26 cellular contexts compared by ENCODE assay signal in genomic region chr10:759898-760477, GRCh38.
A peak's percentile ranks its signal among the peaks of the same experiment; 100 is the strongest.
DNase-seq lines count a peak whose midpoint lies in the region; ATAC-seq and TF ChIP-seq lines count a peak whose summit lies in the region.
"Had no signal": no experiment of that assay in that cellular context is flagged by ENCODE, and none has a peak within 500 bp of the region (broad histone marks: within the 10 kb centered on the region; RNA-seq: fewer than 3 reads in every experiment).

No MANE protein-coding gene starts in this region.

- H3K27ac Mint-ChIP-seq in CD4-positive, alpha-beta memory T cell, result peak overlapping the region in 3 of 7 donors; percentile 5 to 61 (median 56)
- H3K27ac Mint-ChIP-seq in immature natural killer cell (no peak overlapping the region), osteocyte (ENCODE audit: unreplicated experiment) (no peak overlapping the region)

- CTCF ChIA-PET in CD4-positive, alpha-beta memory T cell (lab: Charles Lee; ENCODE audit: partially characterized antibody), result no interaction called here

- no peak for ATAC-seq in HG03095 (IDR thresholded peaks at IDR 0.05; ENCODE audit: unreplicated experiment)
- ATAC-seq: HepG2, Right ventricle myocardium inferior, SK-N-SH treated with all-trans-retinoic acid at 6 μM for 48 hours had no signal

- no peak for DNase-seq in CD4-positive, alpha-beta memory T cell
- DNase-seq in SW480 (ENCODE audit: low spot score) (peak; percentile 6), immature natural killer cell (no peak), osteocyte (ENCODE audit: extremely low spot score, unreplicated experiment) (peak; percentile 66), GM13976 (ENCODE audit: low spot score) (no peak), ACHN (no peak)
- DNase-seq: AML-193, Calu3, DMS79 treated with DMSO at 0.1 percent for 48 hours, GF-D8, H7, Kasumi-1, MV-4-11, NCI-H1105 treated with DMSO at 0.1 percent for 48 hours, NCI-H146, NCI-H2029, NCI-H446 treated with DMSO at 0.1 percent for 48 hours, NCI-H526, NCI-H82, PC-9, SJCRH30 had no signal

- H3K9me3 ChIP-seq in CD4-positive, alpha-beta memory T cell (ENCODE audit: control insufficient read depth in 1 of 2, low read length in 2 of 2), result peaks cover 0 to 12% of the 10 kb centered on the region in 2 donors

- H3K36me3 Mint-ChIP-seq in CD4-positive, alpha-beta memory T cell, result peaks cover 19 to 20% of the 10 kb centered on the region in 2 donors
- H3K36me3 Mint-ChIP-seq in immature natural killer cell (peaks cover 0 to 32% (median 13%) of the 10 kb centered on the region in 3 donors), osteocyte (ENCODE audit: unreplicated experiment) (peaks cover 4% of the 10 kb centered on the region)

- TF ChIP-seq CTCF in osteocyte (IDR thresholded peaks at IDR 0.05) (no peak), GM13976 (IDR thresholded peaks at IDR 0.05; ENCODE audit: borderline replicate concordance, control extremely low read depth, extremely low read depth, insufficient read depth, missing control alignments) (no peak)

- in situ Hi-C loops in GM13976 (cut with MboI; ENCODE audit: low sequenced_read_pairs, unreplicated experiment), result no loop called here
- in situ Hi-C loops in ACHN (cut with HindIII; ENCODE audit: low pct_ligation_motif_present, low pct_unique_long_range_greater_than_20kb, low sequenced_read_pairs), result no loop called here

- POLR2A ChIA-PET in CD4-positive, alpha-beta memory T cell (lab: Charles Lee; ENCODE audit: partially characterized antibody), result no interaction called here

- H3K27ac ChIP-seq in CD4-positive, alpha-beta memory T cell (ENCODE audit: low read depth, low read length), result no peak overlapping the region
- H3K27ac ChIP-seq: C4-2B, PC-9, SJCRH30 had no signal

- peaks cover 9 to 14% of the 10 kb centered on the region in 2 donors for H3K27me3 Mint-ChIP-seq in CD4-positive, alpha-beta memory T cell
- H3K27me3 Mint-ChIP-seq in immature natural killer cell (ENCODE audit: low read depth in 3 of 3), result peaks cover 0 to 17% (median 6%) of the 10 kb centered on the region in 3 donors
- peaks cover 49% of the 10 kb centered on the region for H3K27me3 Mint-ChIP-seq in osteocyte (ENCODE audit: unreplicated experiment)

- no peaks in the 10 kb centered on the region for H3K27me3 ChIP-seq in CD4-positive, alpha-beta memory T cell (ENCODE audit: insufficient read depth, low read length)
- H3K27me3 ChIP-seq: SJCRH30 had no signal

- peaks cover 10 to 23% (median 16%) of the 10 kb centered on the region in 4 donors for H3K4me1 Mint-ChIP-seq in CD4-positive, alpha-beta memory T cell
- peaks cover 6 to 19% of the 10 kb centered on the region in 2 donors for H3K4me1 Mint-ChIP-seq in immature natural killer cell
- H3K4me1 Mint-ChIP-seq in osteocyte (ENCODE audit: unreplicated experiment), result no peaks in the 10 kb centered on the region

- intact Hi-C loops in CD4-positive, alpha-beta memory T cell (cut with micrococcal nuclease), result no loop called here

- peaks cover 11% of the 10 kb centered on the region for H3K4me1 ChIP-seq in CD4-positive, alpha-beta memory T cell (ENCODE audit: insufficient read depth, low read length)
- H3K4me1 ChIP-seq: SJCRH30 had no signal

- H3K4me3 Mint-ChIP-seq in CD4-positive, alpha-beta memory T cell, result peak overlapping the region in 6 of 8 donors; percentile 13 to 72 (median 44)
- H3K4me3 Mint-ChIP-seq in immature natural killer cell (peak overlapping the region in 3 of 5 donors; percentile 19 to 52 (median 46)), osteocyte (ENCODE audit: unreplicated experiment) (no peak overlapping the region)

- no peak overlapping the region for H3K4me3 ChIP-seq in CD4-positive, alpha-beta memory T cell (ENCODE audit: low read length in 2 of 2)
- H3K4me3 ChIP-seq: PC-9, SJCRH30 had no signal

- no peaks in the 10 kb centered on the region for H3K36me3 ChIP-seq in CD4-positive, alpha-beta memory T cell (ENCODE audit: insufficient read depth, low read length)
- H3K36me3 ChIP-seq: SJCRH30 had no signal

- H3K9me3 Mint-ChIP-seq in CD4-positive, alpha-beta memory T cell, result peaks cover 5 to 67% (median 47%) of the 10 kb centered on the region in 8 donors
- H3K9me3 Mint-ChIP-seq in immature natural killer cell (peaks cover 23 to 40% (median 31%) of the 10 kb centered on the region in 6 donors), osteocyte (ENCODE audit: unreplicated experiment) (peaks cover 36% of the 10 kb centered on the region)

Comparison
In these comparisons a context has a peak if more than half of its experiments do, and no peak if none do; other contexts are left out.
1. DNase-seq: peak in SW480 (single experiment) and osteocyte (single experiment); none in CD4-positive, alpha-beta memory T cell (0 of 5), immature natural killer cell (0 of 3), GM13976 (single experiment) and ACHN (single experiment).